Comparison of ENCODE assay signal across 1 cellular context in genomic region chr3:150038830-150039229, GRCh38.
TF ChIP-seq lines count a peak whose summit lies in the region.

No MANE protein-coding gene starts in this region.

TF ChIP-seq in HepG2, 621 proteins besides CTCF, POLR2A, EP300 and RAD21 (continued from another document and continues in another):
- TF ChIP-seq HINFP (CRISPR knock-in tag; IDR thresholded peaks at IDR 0.05; ENCODE audit: low read depth), result no peak
- TF ChIP-seq ZNF124 (CRISPR knock-in tag; IDR thresholded peaks at IDR 0.05), result no peak
- TF ChIP-seq ZNF782 (CRISPR knock-in tag; IDR thresholded peaks at IDR 0.05; ENCODE audit: borderline replicate concordance), result no peak
- TF ChIP-seq MXD4 (CRISPR knock-in tag; IDR thresholded peaks at IDR 0.05), result no peak
- no peak for TF ChIP-seq ZNF577 (CRISPR knock-in tag; IDR thresholded peaks at IDR 0.05; ENCODE audit: borderline replicate concordance, low read depth)
- no peak for TF ChIP-seq ZNF800 (CRISPR knock-in tag; IDR thresholded peaks at IDR 0.05)
- TF ChIP-seq ZNF207 (IDR thresholded peaks at IDR 0.05; ENCODE audit: borderline replicate concordance), result no peak
- TF ChIP-seq RFXAP (CRISPR knock-in tag; IDR thresholded peaks at IDR 0.05; ENCODE audit: borderline replicate concordance), result peak; percentile 94
- TF ChIP-seq SIN3A (IDR thresholded peaks at IDR 0.05; ENCODE audit: borderline replicate concordance, low read depth, low read length), result no peak
- TF ChIP-seq ZNF605 (CRISPR knock-in tag; IDR thresholded peaks at IDR 0.05), result no peak
- TF ChIP-seq HNF4G (IDR thresholded peaks at IDR 0.05; ENCODE audit: borderline replicate concordance, low read depth, low read length), result peak; percentile 51; the same call in 1 of the 2 replicates
- TF ChIP-seq HNF4G (CRISPR knock-in tag; IDR thresholded peaks at IDR 0.05; ENCODE audit: borderline replicate concordance, low read depth), result no peak
- TF ChIP-seq PCBP1 (IDR thresholded peaks at IDR 0.05; ENCODE audit: borderline replicate concordance, low read depth, low read length), result no peak
- TF ChIP-seq XBP1 (CRISPR knock-in tag; IDR thresholded peaks at IDR 0.05), result no peak
- no peak for TF ChIP-seq CENPT (CRISPR knock-in tag; IDR thresholded peaks at IDR 0.05; ENCODE audit: low read depth)
- TF ChIP-seq HOMEZ (CRISPR knock-in tag; IDR thresholded peaks at IDR 0.05; ENCODE audit: low read depth), result peak; percentile 84
- TF ChIP-seq MYNN (CRISPR knock-in tag; IDR thresholded peaks at IDR 0.05; ENCODE audit: low read depth), result no peak
- TF ChIP-seq ZNF879 (CRISPR knock-in tag; IDR thresholded peaks at IDR 0.05), result no peak
- no peak for TF ChIP-seq PPARG (CRISPR knock-in tag; conservative IDR thresholded peaks at IDR 0.05)
- TF ChIP-seq ZNF891 (CRISPR knock-in tag; IDR thresholded peaks at IDR 0.05), result no peak
- TF ChIP-seq CEBPG (CRISPR knock-in tag; IDR thresholded peaks at IDR 0.05), result no peak
- TF ChIP-seq CEBPZ (IDR thresholded peaks at IDR 0.05; ENCODE audit: low read length), result no peak
- TF ChIP-seq ATRX (CRISPR knock-in tag; IDR thresholded peaks at IDR 0.05; ENCODE audit: borderline replicate concordance), result no peak
- TF ChIP-seq ZNF558 (CRISPR knock-in tag; IDR thresholded peaks at IDR 0.05; ENCODE audit: borderline replicate concordance), result no peak
- TF ChIP-seq CERS6 (CRISPR knock-in tag; IDR thresholded peaks at IDR 0.05), result no peak
- TF ChIP-seq ZNF572 (CRISPR knock-in tag; IDR thresholded peaks at IDR 0.05), result no peak
- no peak for TF ChIP-seq ZNF619 (CRISPR knock-in tag; IDR thresholded peaks at IDR 0.05)
- TF ChIP-seq ZSCAN5A (CRISPR knock-in tag; IDR thresholded peaks at IDR 0.05; ENCODE audit: borderline replicate concordance), result peak; percentile 81; the same call in 1 of the 2 replicates
- no peak for TF ChIP-seq ZNF678 (CRISPR knock-in tag; IDR thresholded peaks at IDR 0.05)
- TF ChIP-seq NFE2L1 (CRISPR knock-in tag; IDR thresholded peaks at IDR 0.05; ENCODE audit: borderline replicate concordance), result no peak
- TF ChIP-seq ZNF773 (CRISPR knock-in tag; IDR thresholded peaks at IDR 0.05; ENCODE audit: borderline replicate concordance), result no peak
- TF ChIP-seq HOXD1 (CRISPR knock-in tag; IDR thresholded peaks at IDR 0.05), result no peak
- TF ChIP-seq FOXO4 (CRISPR knock-in tag; conservative IDR thresholded peaks at IDR 0.05), result no peak
- peak; percentile 75 for TF ChIP-seq POGZ (CRISPR knock-in tag; IDR thresholded peaks at IDR 0.05)
- no peak for TF ChIP-seq NR0B2 (CRISPR knock-in tag; IDR thresholded peaks at IDR 0.05)
- no peak for TF ChIP-seq PATZ1 (CRISPR knock-in tag; IDR thresholded peaks at IDR 0.05)
- no peak for TF ChIP-seq USF2 (IDR thresholded peaks at IDR 0.05; ENCODE audit: low read depth, low read length)
- no peak for TF ChIP-seq USF2 (CRISPR knock-in tag; IDR thresholded peaks at IDR 0.05; ENCODE audit: borderline replicate concordance)
- no peak for TF ChIP-seq NCOR1 (IDR thresholded peaks at IDR 0.05; ENCODE audit: borderline replicate concordance, low read length)
- TF ChIP-seq GFI1 (CRISPR knock-in tag; IDR thresholded peaks at IDR 0.05; ENCODE audit: borderline replicate concordance), result no peak
- TF ChIP-seq MEIS2 (CRISPR knock-in tag; IDR thresholded peaks at IDR 0.05), result no peak
- TF ChIP-seq ATAD3A (CRISPR knock-in tag; IDR thresholded peaks at IDR 0.05), result no peak
